Comparison of ENCODE assay signal across 9 cellular contexts in genomic region chr2:88016948-88017779, GRCh38. TPM values are rescaled to one million over a fixed set of nuclear protein-coding genes. Genes with fewer than 3 reads are reported as not detected.
DNase-seq lines count a peak whose midpoint lies in the region; ATAC-seq and TF ChIP-seq lines count a peak whose summit lies in the region.
"Had no signal": no experiment of that assay in that cellular context is flagged by ENCODE, and none has a peak within 500 bp of the region (broad histone marks: within the 10 kb centered on the region; RNA-seq: fewer than 3 reads in every experiment).

No MANE protein-coding gene starts in this region.

- peaks cover 4% of the 10 kb centered on the region for H3K9me3 Mint-ChIP-seq in activated naive CD8-positive, alpha-beta T cell treated with anti-CD3 and anti-CD28 coated beads for 36 hours

- in situ Hi-C loops in gastrocnemius medialis (cut with MboI; ENCODE audit: low sequenced_read_pairs in 4 of 4): no loop called here

- H3K27me3 Mint-ChIP-seq in activated naive CD8-positive, alpha-beta T cell treated with anti-CD3 and anti-CD28 coated beads for 36 hours: no peaks in the 10 kb centered on the region

- H3K27ac ChIP-seq in C4-2B: peak overlapping the region; percentile 100
- no peak overlapping the region for H3K27ac ChIP-seq in right cardiac atrium (ENCODE audit: low read length)
- H3K27ac ChIP-seq in gastrocnemius medialis: peak overlapping the region in 3 of 4 donors; percentile 6 to 67 (median 67)

- H3K36me3 ChIP-seq in gastrocnemius medialis: no peaks in the 10 kb centered on the region

- WGBS in right cardiac atrium: 23% methylated on average over 47 of the region's 47 CpGs

- peak; percentile 60 for ATAC-seq in GM18909 (IDR thresholded peaks at IDR 0.05; ENCODE audit: poor library complexity, unreplicated experiment)
- peak; percentile 62 for ATAC-seq in HG03097 (IDR thresholded peaks at IDR 0.05; ENCODE audit: low FRiP score, unreplicated experiment)
- ATAC-seq in right cardiac atrium: peak; percentile 76 to 77
- ATAC-seq in gastrocnemius medialis: peak; percentile 49 to 74

- H3K4me3 ChIP-seq in right cardiac atrium (ENCODE audit: low read length): peak overlapping the region; percentile 62
- H3K4me3 ChIP-seq in gastrocnemius medialis: peak overlapping the region; percentile 63 to 72 (median 66)

- no peaks in the 10 kb centered on the region for H3K36me3 Mint-ChIP-seq in activated naive CD8-positive, alpha-beta T cell treated with anti-CD3 and anti-CD28 coated beads for 36 hours

- no peaks in the 10 kb centered on the region for H3K4me1 ChIP-seq in right cardiac atrium (ENCODE audit: control insufficient read depth, insufficient read depth, low read length)
- no peaks in the 10 kb centered on the region for H3K4me1 ChIP-seq in gastrocnemius medialis

- H3K27me3 ChIP-seq in right cardiac atrium (ENCODE audit: control insufficient read depth, insufficient read depth) (no peaks in the 10 kb centered on the region), gastrocnemius medialis (no peaks in the 10 kb centered on the region)

- peaks cover 16% of the 10 kb centered on the region for H3K4me1 Mint-ChIP-seq in activated naive CD8-positive, alpha-beta T cell treated with anti-CD3 and anti-CD28 coated beads for 36 hours

- no peak for TF ChIP-seq POLR2A in gastrocnemius medialis (IDR thresholded peaks at IDR 0.05)

- intact Hi-C loops in right cardiac atrium (cut with DNase I): no loop called here
- intact Hi-C loops in gastrocnemius medialis (cut with DNase I; ENCODE audit: low total_unique reads): loop anchor here (2.0 to 5.0 kb wide), 2 partner anchors 38 to 150 kb away; partner anchors contain the start of gene KRCC1

- no peak for TF ChIP-seq CTCF in C4-2B (conservative IDR thresholded peaks at IDR 0.05)
- TF ChIP-seq CTCF in gastrocnemius medialis (IDR thresholded peaks at IDR 0.05 in 4 of 5, conservative IDR thresholded peaks at IDR 0.05 in 1 of 5): no peak

- peak; percentile 55 for DNase-seq in NCI-H226
- DNase-seq in activated naive CD8-positive, alpha-beta T cell treated with anti-CD3 and anti-CD28 coated beads for 36 hours: peak; percentile 69
- DNase-seq in right cardiac atrium: peak in 2 of 3 donors; percentile 71 to 75
- no peak for DNase-seq in gastrocnemius medialis
- no peak for DNase-seq in foreskin melanocyte

- no peaks in the 10 kb centered on the region for H3K9me3 ChIP-seq in right cardiac atrium (ENCODE audit: control insufficient read depth, low read length)
- H3K9me3 ChIP-seq in gastrocnemius medialis: no peaks in the 10 kb centered on the region

- peak overlapping the region; percentile 99 for H3K27ac Mint-ChIP-seq in activated naive CD8-positive, alpha-beta T cell treated with anti-CD3 and anti-CD28 coated beads for 36 hours

- peak overlapping the region; percentile 94 for H3K4me3 Mint-ChIP-seq in activated naive CD8-positive, alpha-beta T cell treated with anti-CD3 and anti-CD28 coated beads for 36 hours

RNA-seq across cellular contexts. Expression of gene RNU2-63P, which starts 0.8 kb away (rescaled TPM):
- total RNA-seq in activated naive CD8-positive, alpha-beta T cell treated with anti-CD3 and anti-CD28 coated beads for 36 hours: 10 to 100 TPM; 39.1 to 40.1 TPM
- 1 to 10 TPM in 1 of 4 donors, not detected in 3; 5.2 TPM for total RNA-seq in right cardiac atrium
- not detected for polyA plus RNA-seq in right cardiac atrium
- total RNA-seq in gastrocnemius medialis: not detected

RNA-seq across cellular contexts. Expression of gene KRCC1, which starts 38.4 kb away (rescaled TPM):
- 10 to 100 TPM; 10.6 to 11.9 TPM for total RNA-seq in activated naive CD8-positive, alpha-beta T cell treated with anti-CD3 and anti-CD28 coated beads for 36 hours
- total RNA-seq in right cardiac atrium (10 to 100 TPM; 24.6 to 27.4 (median 25.9) TPM), gastrocnemius medialis (10 to 100 TPM; 20.0 to 29.5 (median 27.2) TPM)
- polyA plus RNA-seq in right cardiac atrium: 31.6 TPM

RNA-seq across cellular contexts. Expression of gene SMYD1, which starts 50.5 kb away (rescaled TPM):
- total RNA-seq in activated naive CD8-positive, alpha-beta T cell treated with anti-CD3 and anti-CD28 coated beads for 36 hours: not detected
- 100 to 1,000 TPM; 147 to 198 (median 169) TPM for total RNA-seq in right cardiac atrium
- 96.1 TPM for polyA plus RNA-seq in right cardiac atrium
- total RNA-seq in gastrocnemius medialis: 100 to 1,000 TPM; 107 to 214 (median 147) TPM
- total RNA-seq: NCI-H460 had no signal

Comparison
In these comparisons a context has a peak if more than half of its experiments do, and no peak if none do; other contexts are left out.
1. DNase-seq: peak in NCI-H226 (single experiment), activated naive CD8-positive, alpha-beta T cell treated with anti-CD3 and anti-CD28 coated beads for 36 hours (single experiment) and right cardiac atrium (2 of 3); none in gastrocnemius medialis (0 of 2) and foreskin melanocyte (single experiment).
2. RNA of gene RNU2-63P, which starts 0.8 kb away (total RNA-seq): 39.1 to 40.1 TPM in activated naive CD8-positive, alpha-beta T cell treated with anti-CD3 and anti-CD28 coated beads for 36 hours; 5.2 TPM in right cardiac atrium and not detected in gastrocnemius medialis; every median in the first group is over 4 times any median in the second.
3. RNA of gene SMYD1, which starts 50.5 kb away (total RNA-seq): 147 to 198 TPM in right cardiac atrium and 107 to 214 TPM in gastrocnemius medialis; not detected in activated naive CD8-positive, alpha-beta T cell treated with anti-CD3 and anti-CD28 coated beads for 36 hours; every median in the first group is over 100 times any median in the second.
4. Peak in every context shown above with its lines, with median percentiles within 50 percentile points of each other: ATAC-seq.